24 cellular contexts compared by ENCODE assay signal in genomic region chr6:113976806-113977205, GRCh38. TPM values are rescaled to one million over a fixed set of nuclear protein-coding genes. Genes with fewer than 3 reads are reported as not detected.
DNase-seq lines count a peak whose midpoint lies in the region; ATAC-seq, FAIRE-seq and TF ChIP-seq lines count a peak whose summit lies in the region.
"Had no signal": no experiment of that assay in that cellular context is flagged by ENCODE, and none has a peak within 500 bp of the region (broad histone marks: within the 10 kb centered on the region; RNA-seq: fewer than 3 reads in every experiment).

No MANE protein-coding gene starts in this region.

- TF ChIP-seq CTCF in astrocyte (IDR thresholded peaks at IDR 0.05; ENCODE audit: insufficient read depth, low read depth, low read length): no peak
- no peak for TF ChIP-seq CTCF in astrocyte of the spinal cord (IDR thresholded peaks at IDR 0.05; ENCODE audit: low read depth, low read length)

- H3K27me3 ChIP-seq in astrocyte (ENCODE audit: insufficient read depth, low read length): no peaks in the 10 kb centered on the region
- H3K27me3 ChIP-seq in CD8-positive, alpha-beta memory T cell (ENCODE audit: insufficient read depth, low read length, poor library complexity, severe bottlenecking): no peaks in the 10 kb centered on the region
- H3K27me3 ChIP-seq: BE2C had no signal

- no peaks in the 10 kb centered on the region for H3K9me3 Mint-ChIP-seq in astrocyte (ENCODE audit: unreplicated experiment)
- H3K9me3 Mint-ChIP-seq in CD8-positive, alpha-beta memory T cell: no peaks in the 10 kb centered on the region
- H3K9me3 Mint-ChIP-seq: CD4-positive, alpha-beta memory T cell; GM23338; H9 had no signal

- no peak overlapping the region for H3K4me3 ChIP-seq in astrocyte (ENCODE audit: insufficient read depth, low read depth, low read length)
- no peak overlapping the region for H3K4me3 ChIP-seq in astrocyte of the spinal cord (ENCODE audit: low read depth, low read length)
- H3K4me3 ChIP-seq in CD8-positive, alpha-beta memory T cell (ENCODE audit: low read length): no peak overlapping the region
- H3K4me3 ChIP-seq: A549, GM23338 had no signal

- no peaks in the 10 kb centered on the region for H3K36me3 Mint-ChIP-seq in astrocyte (ENCODE audit: low read depth, unreplicated experiment)
- no peaks in the 10 kb centered on the region for H3K36me3 Mint-ChIP-seq in CD8-positive, alpha-beta memory T cell
- H3K36me3 Mint-ChIP-seq: CD4-positive, alpha-beta memory T cell had no signal

- H3K4me1 Mint-ChIP-seq in astrocyte (ENCODE audit: low read depth, unreplicated experiment): no peaks in the 10 kb centered on the region
- peaks cover 3 to 9% (median 9%) of the 10 kb centered on the region in 3 donors for H3K4me1 Mint-ChIP-seq in CD8-positive, alpha-beta memory T cell

- ATAC-seq in HG02885 (IDR thresholded peaks at IDR 0.05; ENCODE audit: poor library complexity, unreplicated experiment): no peak
- ATAC-seq: A549, GM23338, HCT116 had no signal

- H3K9ac ChIP-seq in astrocyte (ENCODE audit: low read length): no peak overlapping the region

- peak; percentile 38 for DNase-seq in ELR (ENCODE audit: low read depth)
- peak; percentile 60 for DNase-seq in astrocyte (ENCODE audit: low read depth)
- peak; percentile 18 for DNase-seq in astrocyte of the spinal cord (ENCODE audit: low read depth, low spot score)
- DNase-seq in RPMI8226: no peak
- no peak for DNase-seq in CD8-positive, alpha-beta memory T cell
- DNase-seq in NCI-H2227 treated with DMSO at 0.1 percent for 48 hours (lab: John Stamatoyannopoulos, UW): no peak
- DNase-seq: 8988T; ACHN; AML-193; BE2C; C1 segment of cervical spinal cord; CD4-positive, alpha-beta memory T cell; DMS 273 treated with DMSO at 0.1 percent for 48 hours; DMS79; EL; GF-D8; H9 had no signal

- no peak overlapping the region for H3K27ac Mint-ChIP-seq in astrocyte (ENCODE audit: unreplicated experiment)
- H3K27ac Mint-ChIP-seq in CD8-positive, alpha-beta memory T cell: no peak overlapping the region
- H3K27ac Mint-ChIP-seq: CD4-positive, alpha-beta memory T cell; GM23338; H9 had no signal

- CTCF ChIA-PET in CD8-positive, alpha-beta memory T cell (lab: Charles Lee): no interaction called here

- H3K4me2 ChIP-seq in astrocyte (ENCODE audit: low read length): no peak overlapping the region
- H3K4me2 ChIP-seq: A549, GM23338 had no signal

- H3K36me3 ChIP-seq in astrocyte (ENCODE audit: insufficient read depth, low read length): no peaks in the 10 kb centered on the region
- no peaks in the 10 kb centered on the region for H3K36me3 ChIP-seq in CD8-positive, alpha-beta memory T cell (ENCODE audit: insufficient read depth, low read length)
- H3K36me3 ChIP-seq: BE2C had no signal

- POLR2A ChIA-PET in CD8-positive, alpha-beta memory T cell (lab: Charles Lee): no interaction called here

- FAIRE-seq in astrocyte (lab: Jason Lieb, UNC): no peak
- FAIRE-seq: A549, D721Med, GM12891, GM18507 had no signal

- H3K9me3 ChIP-seq in astrocyte (ENCODE audit: insufficient read depth, low read depth, low read length): no peaks in the 10 kb centered on the region
- H3K9me3 ChIP-seq in CD8-positive, alpha-beta memory T cell (ENCODE audit: low read length): no peaks in the 10 kb centered on the region
- H3K9me3 ChIP-seq: A549, BE2C had no signal

- H3K79me2 ChIP-seq in astrocyte (ENCODE audit: insufficient read depth, low read length): no peaks in the 10 kb centered on the region

- in situ Hi-C loops in astrocyte of the spinal cord (cut with HindIII; ENCODE audit: low sequenced_read_pairs): no loop called here

- no peaks in the 10 kb centered on the region for H4K20me1 ChIP-seq in astrocyte (ENCODE audit: insufficient read depth, low read length)

- H2AFZ ChIP-seq in astrocyte (ENCODE audit: low read depth, low read length): no peak overlapping the region
- H2AFZ ChIP-seq: GM23338 had no signal

- H3K4me3 Mint-ChIP-seq in astrocyte (ENCODE audit: unreplicated experiment): no peak overlapping the region
- H3K4me3 Mint-ChIP-seq in CD8-positive, alpha-beta memory T cell: no peak overlapping the region
- H3K4me3 Mint-ChIP-seq: CD4-positive, alpha-beta memory T cell; GM23338; H9 had no signal

- H3K4me1 ChIP-seq in astrocyte (ENCODE audit: insufficient read depth, low read length): peaks cover 6% of the 10 kb centered on the region
- H3K4me1 ChIP-seq in CD8-positive, alpha-beta memory T cell (ENCODE audit: insufficient read depth, low read length): peaks cover 3% of the 10 kb centered on the region
- H3K4me1 ChIP-seq: BE2C had no signal

- no peaks in the 10 kb centered on the region for H3K27me3 Mint-ChIP-seq in astrocyte (ENCODE audit: low read depth, unreplicated experiment)
- peaks cover 0 to 2% of the 10 kb centered on the region in 2 donors for H3K27me3 Mint-ChIP-seq in CD8-positive, alpha-beta memory T cell

- no peak overlapping the region for H3K27ac ChIP-seq in astrocyte (ENCODE audit: low read depth, low read length)
- H3K27ac ChIP-seq in CD8-positive, alpha-beta memory T cell (ENCODE audit: low read depth, low read length): no peak overlapping the region
- H3K27ac ChIP-seq: A549 had no signal

RNA-seq across cellular contexts. Expression of gene HDAC2, which starts 5.9 kb away (rescaled TPM):
- 173 and 179 TPM in 2 replicates for total RNA-seq in astrocyte
- total RNA-seq in CD8-positive, alpha-beta memory T cell: 100 to 1,000 TPM; 115 to 121 TPM
- polyA plus RNA-seq in CD8-positive, alpha-beta memory T cell: 76.8 TPM

Comparison
In these comparisons a context has a peak if more than half of its experiments do, and no peak if none do; other contexts are left out.
1. DNase-seq: peak in ELR (single experiment), astrocyte (single experiment) and astrocyte of the spinal cord (single experiment); none in RPMI8226 (single experiment), CD8-positive, alpha-beta memory T cell (0 of 5) and NCI-H2227 treated with DMSO at 0.1 percent for 48 hours (single experiment).